ENCODE assay signal across 8 cellular contexts in the genomic region with DNA sequence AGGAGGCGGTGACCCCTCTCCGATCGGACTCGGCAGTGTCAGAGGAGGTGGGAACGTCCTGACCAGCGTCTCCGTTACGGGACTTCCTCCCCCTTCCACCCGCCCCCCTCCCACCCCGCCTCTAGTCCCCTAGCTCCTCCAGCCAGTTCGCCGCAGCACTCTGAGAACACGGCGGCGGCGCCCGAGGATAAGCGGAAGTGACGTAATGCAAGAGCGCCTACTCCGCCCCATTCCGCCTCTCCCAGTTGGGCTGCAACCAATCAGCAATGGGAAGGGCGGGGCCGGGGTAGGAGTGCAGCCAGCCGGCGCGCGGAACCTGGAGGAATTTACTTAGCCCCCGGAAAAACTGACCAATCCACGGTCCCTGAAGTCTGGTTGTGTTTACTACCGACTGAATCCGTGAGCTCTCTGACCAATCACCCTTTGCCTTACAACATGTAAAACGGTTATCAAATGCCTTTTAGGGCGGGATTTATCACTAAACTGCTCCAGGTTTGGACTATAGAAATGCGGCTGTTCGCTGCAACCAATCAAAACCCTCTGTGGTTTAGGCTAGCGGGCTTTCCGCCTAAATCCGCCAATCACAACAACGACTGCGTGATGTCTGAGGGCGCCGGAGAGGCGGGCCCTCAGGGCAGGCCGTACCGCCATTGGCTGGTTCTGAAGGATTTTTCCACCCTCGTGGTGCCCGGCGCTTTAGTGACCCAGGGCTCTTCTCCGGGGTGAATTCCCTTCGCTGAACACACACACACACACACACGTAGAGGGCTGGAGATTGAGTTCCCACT. TPM values are rescaled to one million over a fixed set of nuclear protein-coding genes. Genes with fewer than 3 reads are reported as not detected.
A peak's percentile ranks its signal among the peaks of the same experiment; 100 is the strongest.
DNase-seq lines count a peak whose midpoint lies in the region; ATAC-seq and TF ChIP-seq lines count a peak whose summit lies in the region.

A gene with protein sequence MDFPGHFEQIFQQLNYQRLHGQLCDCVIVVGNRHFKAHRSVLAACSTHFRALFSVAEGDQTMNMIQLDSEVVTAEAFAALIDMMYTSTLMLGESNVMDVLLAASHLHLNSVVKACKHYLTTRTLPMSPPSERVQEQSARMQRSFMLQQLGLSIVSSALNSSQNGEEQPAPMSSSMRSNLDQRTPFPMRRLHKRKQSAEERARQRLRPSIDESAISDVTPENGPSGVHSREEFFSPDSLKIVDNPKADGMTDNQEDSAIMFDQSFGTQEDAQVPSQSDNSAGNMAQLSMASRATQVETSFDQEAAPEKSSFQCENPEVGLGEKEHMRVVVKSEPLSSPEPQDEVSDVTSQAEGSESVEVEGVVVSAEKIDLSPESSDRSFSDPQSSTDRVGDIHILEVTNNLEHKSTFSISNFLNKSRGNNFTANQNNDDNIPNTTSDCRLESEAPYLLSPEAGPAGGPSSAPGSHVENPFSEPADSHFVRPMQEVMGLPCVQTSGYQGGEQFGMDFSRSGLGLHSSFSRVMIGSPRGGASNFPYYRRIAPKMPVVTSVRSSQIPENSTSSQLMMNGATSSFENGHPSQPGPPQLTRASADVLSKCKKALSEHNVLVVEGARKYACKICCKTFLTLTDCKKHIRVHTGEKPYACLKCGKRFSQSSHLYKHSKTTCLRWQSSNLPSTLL (minus strand): TSS at position 202 of the 788 bp plus-strand sequence. CDS start 22,899 bp downstream, outside the sequence.

- ATAC-seq in GM19043 (IDR thresholded peaks at IDR 0.05; ENCODE audit: low read depth, unreplicated experiment) (peak; percentile 76), HG03432 (IDR thresholded peaks at IDR 0.05; ENCODE audit: unreplicated experiment) (peak; percentile 79)

- H3K9me3 Mint-ChIP-seq in chondrocyte (ENCODE audit: low read depth): no peaks in the 10 kb centered on the region

- TF ChIP-seq CTCF in AG10803 (conservative IDR thresholded peaks at IDR 0.05; ENCODE audit: low read length) (no peak), chondrocyte (IDR thresholded peaks at IDR 0.05) (no peak), kidney epithelial cell (IDR thresholded peaks at IDR 0.05; ENCODE audit: insufficient read depth, low read length, poor library complexity, severe bottlenecking) (no peak)

- no peaks in the 10 kb centered on the region for H3K27me3 Mint-ChIP-seq in chondrocyte (ENCODE audit: low read depth)

- H3K27ac Mint-ChIP-seq in chondrocyte (ENCODE audit: unreplicated experiment): peak within 1 kb of the TSS; percentile 99

- peak within 1 kb of the TSS; percentile 94 for H3K4me3 Mint-ChIP-seq in chondrocyte (ENCODE audit: unreplicated experiment)

- no peaks in the 10 kb centered on the region for H3K27me3 ChIP-seq in kidney epithelial cell (ENCODE audit: control insufficient read depth, insufficient read depth, low read length)

- DNase-seq in AG10803 (ENCODE audit: low read depth) (peak; percentile 100), NCI-H510A (lab: John Stamatoyannopoulos, UW) (peak; percentile 98), chondrocyte (ENCODE audit: low spot score) (peak; percentile 100), kidney epithelial cell (ENCODE audit: low read depth) (peak; percentile 99)
- DNase-seq in activated CD4-positive, alpha-beta T cell treated with anti-CD3 and anti-CD28 coated beads for 1 hour: peak; percentile 98
- peak; percentile 99 for DNase-seq in stimulated activated CD4-positive, alpha-beta T cell treated with anti-CD3 and anti-CD28 coated beads, Interleukin-15, amount 100 ng/mL, for 48 hours (ENCODE audit: low read depth in 2 of 2)

- H3K4me3 ChIP-seq in AG10803 (ENCODE audit: low read length) (peak within 1 kb of the TSS; percentile 99), kidney epithelial cell (ENCODE audit: low read depth, low read length) (peak within 1 kb of the TSS; percentile 83)

- H3K36me3 ChIP-seq in kidney epithelial cell (ENCODE audit: control insufficient read depth, insufficient read depth, low read length): no peaks in the 10 kb centered on the region

- no peaks in the 10 kb centered on the region for H3K36me3 Mint-ChIP-seq in chondrocyte (ENCODE audit: low read depth)

- peaks cover 36% of the 10 kb centered on the region for H3K4me1 Mint-ChIP-seq in chondrocyte (ENCODE audit: low read depth)

RNA-seq across cellular contexts. Expression of the gene that starts here (rescaled TPM):
- total RNA-seq in chondrocyte: 14.1 to 15.3 TPM (median 14.5 TPM) in 3 replicates
- total RNA-seq in kidney epithelial cell: 12.4 and 14.1 TPM in 2 replicates

Comparison
In these comparisons a context has a peak if more than half of its experiments do, and no peak if none do; other contexts are left out.
1. Peak in every context shown above with its lines: DNase-seq, ATAC-seq and H3K4me3 ChIP-seq.